In the genomic region with DNA sequence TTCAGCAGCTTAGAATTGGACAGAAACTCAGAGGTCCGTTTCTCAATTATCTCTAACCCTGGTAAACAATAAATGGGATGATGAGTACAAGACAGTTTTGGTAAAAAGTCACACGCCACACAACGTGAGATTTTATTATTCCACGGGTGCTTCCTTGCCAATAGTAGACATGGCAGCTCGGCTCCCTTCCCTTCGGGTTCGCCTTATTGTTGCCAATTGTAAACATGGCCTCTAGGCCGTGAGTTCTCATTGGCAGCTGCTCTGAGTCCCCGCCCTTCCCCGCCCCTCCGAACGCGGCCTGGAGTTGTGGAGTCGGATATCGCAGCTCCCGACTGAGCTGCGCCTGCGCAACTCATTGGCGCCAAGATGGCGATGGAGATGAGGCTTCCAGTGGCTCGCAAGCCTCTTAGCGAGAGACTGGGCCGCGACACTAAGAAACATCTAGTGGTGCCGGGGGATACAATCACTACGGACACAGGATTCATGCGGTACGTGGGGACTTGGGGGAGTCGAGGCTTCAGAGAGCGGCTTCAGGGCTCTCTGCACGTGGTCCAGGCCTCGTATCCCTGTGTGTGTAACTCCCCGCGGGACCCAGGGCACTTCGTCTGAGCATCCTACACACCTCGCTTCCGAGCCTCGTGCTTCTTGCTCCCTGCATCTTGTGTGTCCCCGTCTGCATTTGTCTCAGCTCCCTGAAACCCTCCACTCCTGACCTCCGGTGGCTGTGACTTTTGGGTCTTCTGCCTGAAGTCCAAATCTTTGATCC, we compare ENCODE assay signal across 8 cellular contexts. TPM values are rescaled to one million over a fixed set of nuclear protein-coding genes. Genes with fewer than 3 reads are reported as not detected.
DNase-seq lines count a peak whose midpoint lies in the region; ATAC-seq, FAIRE-seq and TF ChIP-seq lines count a peak whose summit lies in the region.

A gene with protein sequence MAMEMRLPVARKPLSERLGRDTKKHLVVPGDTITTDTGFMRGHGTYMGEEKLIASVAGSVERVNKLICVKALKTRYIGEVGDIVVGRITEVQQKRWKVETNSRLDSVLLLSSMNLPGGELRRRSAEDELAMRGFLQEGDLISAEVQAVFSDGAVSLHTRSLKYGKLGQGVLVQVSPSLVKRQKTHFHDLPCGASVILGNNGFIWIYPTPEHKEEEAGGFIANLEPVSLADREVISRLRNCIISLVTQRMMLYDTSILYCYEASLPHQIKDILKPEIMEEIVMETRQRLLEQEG (plus strand): TSS at position 355 of the 766 bp plus-strand sequence. CDS start 12 bp downstream, at position 367.

- H3K4me2 ChIP-seq in OCI-LY1 (ENCODE audit: low read length): peak within 1 kb of the TSS; percentile 84

- no peaks in the 10 kb centered on the region for H4K20me1 ChIP-seq in OCI-LY1 (ENCODE audit: insufficient read depth, low read length)

- FAIRE-seq in D721Med (lab: Jason Lieb, UNC): no peak

- H3K9ac ChIP-seq in OCI-LY1 (ENCODE audit: low read length): peak within 1 kb of the TSS; percentile 98

- H3K36me3 Mint-ChIP-seq in mesothelial cell of epicardium: peaks cover 21% of the 10 kb centered on the region

- H3K9me3 Mint-ChIP-seq in mesothelial cell of epicardium: no peaks in the 10 kb centered on the region

- no peaks in the 10 kb centered on the region for H3K27me3 Mint-ChIP-seq in mesothelial cell of epicardium (ENCODE audit: low read depth)

- H3K27me3 ChIP-seq in OCI-LY1 (ENCODE audit: insufficient read depth, low read length): no peaks in the 10 kb centered on the region

- peaks cover 31% of the 10 kb centered on the region for H3K4me1 Mint-ChIP-seq in mesothelial cell of epicardium

- ATAC-seq in GM21515 (IDR thresholded peaks at IDR 0.05; ENCODE audit: unreplicated experiment): peak; percentile 85

- peak within 1 kb of the TSS; percentile 89 for H3K27ac Mint-ChIP-seq in mesothelial cell of epicardium

- no peaks in the 10 kb centered on the region; the same call in 1 of the 2 replicates for H3K9me3 ChIP-seq in OCI-LY1 (ENCODE audit: low read length)

- H3K4me3 Mint-ChIP-seq in mesothelial cell of epicardium: peak within 1 kb of the TSS; percentile 90

- H3K36me3 ChIP-seq in OCI-LY1 (ENCODE audit: insufficient read depth, low read length): peaks cover 38% of the 10 kb centered on the region

- H3K27ac ChIP-seq in OCI-LY1 (ENCODE audit: low read depth, low read length, poor library complexity, severe bottlenecking): peak within 1 kb of the TSS; percentile 31

- no peaks in the 10 kb centered on the region for H3F3A ChIP-seq in OCI-LY1 (ENCODE audit: insufficient read depth, low read length)

- peaks cover 26% of the 10 kb centered on the region for H3K4me1 ChIP-seq in OCI-LY1 (ENCODE audit: insufficient read depth, low read length, severe bottlenecking)

- H3K4me3 ChIP-seq in OCI-LY1 (ENCODE audit: low read depth, low read length, poor library complexity, severe bottlenecking): peak within 1 kb of the TSS; percentile 95

- H3K9me2 ChIP-seq in OCI-LY1 (ENCODE audit: low read depth, low read length): no peaks in the 10 kb centered on the region

- TF ChIP-seq CTCF in D721Med (IDR thresholded peaks at IDR 0.05; ENCODE audit: insufficient read depth, missing control alignments): no peak
- no peak for TF ChIP-seq CTCF in OCI-LY1 (IDR thresholded peaks at IDR 0.05; ENCODE audit: low read length)
- TF ChIP-seq CTCF in mesothelial cell of epicardium (IDR thresholded peaks at IDR 0.05; ENCODE audit: unreplicated experiment): no peak

- peaks cover 19% of the 10 kb centered on the region for H3K79me2 ChIP-seq in OCI-LY1 (ENCODE audit: insufficient read depth, low read length)

- peak within 1 kb of the TSS; percentile 97 for H2AFZ ChIP-seq in OCI-LY1 (ENCODE audit: low read length)

- in situ Hi-C loops in endometrial microvascular endothelial cells (cut with HindIII; ENCODE audit: inconsistent ontology term, low pct_unique_long_range_greater_than_20kb, low sequenced_read_pairs): no loop called here

- DNase-seq in D721Med (ENCODE audit: insufficient read length, low spot score) (peak; percentile 87), HuH-7 (ENCODE audit: low spot score) (peak; percentile 95), mesothelial cell of epicardium (ENCODE audit: low spot score in 2 of 2, unreplicated experiment in 2 of 2) (peak; percentile 87 to 88)
- DNase-seq in activated CD8-positive, alpha-beta memory T cell treated with anti-CD3 and anti-CD28 coated beads, Interleukin-2, amount 50 U/mL, for 4 hours: peak; percentile 97
- DNase-seq in stimulated activated CD8-positive, alpha-beta memory T cell treated with anti-CD3 and anti-CD28 coated beads, Interleukin-15, amount 100 ng/mL, for 4 hours (ENCODE audit: low read depth in 2 of 2): peak; percentile 96 to 99

RNA-seq across cellular contexts. Expression of the gene that starts here (rescaled TPM):
- total RNA-seq in endometrial microvascular endothelial cells (ENCODE audit: inconsistent ontology term): 39.8 TPM
- total RNA-seq in mesothelial cell of epicardium: 52.8 to 56.2 TPM (median 54.4 TPM) in 3 replicates

Comparison
In these comparisons a context has a peak if more than half of its experiments do, and no peak if none do; other contexts are left out.
1. Peak in every context shown above with its lines: DNase-seq, ATAC-seq, H3K4me3 ChIP-seq and H3K27ac ChIP-seq.